Comparison of ENCODE assay signal across 8 cellular contexts in genomic region chr4:2843023-2843908, GRCh38. TPM values are rescaled to one million over a fixed set of nuclear protein-coding genes. Genes with fewer than 3 reads are reported as not detected.
A peak's percentile ranks its signal among the peaks of the same experiment; 100 is the strongest.
DNase-seq lines count a peak whose midpoint lies in the region; ATAC-seq and TF ChIP-seq lines count a peak whose summit lies in the region.

Gene ADD1 (plus strand): TSS chr4:2843844. CDS start chr4:2875916, 32,072 bp downstream.

- TF ChIP-seq POLR2A in testis (IDR thresholded peaks at IDR 0.05), result peak; percentile 75

- H3K4me2 ChIP-seq in osteoblast (ENCODE audit: insufficient read depth, low read length), result peak within 1 kb of the TSS; percentile 97

- H3K4me3 ChIP-seq in H7 (ENCODE audit: insufficient read depth, low read depth, low read length) (peak within 1 kb of the TSS; percentile 88), osteoblast (ENCODE audit: insufficient read depth, low read length) (peak within 1 kb of the TSS; percentile 89), testis (peak within 1 kb of the TSS; percentile 76 to 83)

- peaks cover 49% of the 10 kb centered on the region for H3K79me2 ChIP-seq in osteoblast (ENCODE audit: insufficient read depth, low read length)

- H3K9me3 ChIP-seq in osteoblast (ENCODE audit: low read depth, low read length), result no peaks in the 10 kb centered on the region
- H3K9me3 ChIP-seq in testis, result no peaks in the 10 kb centered on the region

- peak within 1 kb of the TSS; percentile 85 for H2AFZ ChIP-seq in osteoblast (ENCODE audit: low read length)

- H3K36me3 Mint-ChIP-seq in activated naive CD4-positive, alpha-beta T cell treated with anti-CD3 and anti-CD28 coated beads, Interleukin-2, amount 50 U/mL, for 72 hours, result peaks cover 8 to 38% of the 10 kb centered on the region in 2 donors

- H4K20me1 ChIP-seq in osteoblast (ENCODE audit: insufficient read depth, low read length), result peaks cover 34% of the 10 kb centered on the region

- H3K27me3 ChIP-seq in H7 (ENCODE audit: control insufficient read depth, insufficient read depth, low read length), result no peaks in the 10 kb centered on the region
- no peaks in the 10 kb centered on the region for H3K27me3 ChIP-seq in osteoblast (ENCODE audit: insufficient read depth, low read length)
- H3K27me3 ChIP-seq in testis, result no peaks in the 10 kb centered on the region

- H3K27ac Mint-ChIP-seq in activated naive CD4-positive, alpha-beta T cell treated with anti-CD3 and anti-CD28 coated beads, Interleukin-2, amount 50 U/mL, for 72 hours, result peak within 1 kb of the TSS; percentile 91 to 95

- H3K9me3 Mint-ChIP-seq in activated naive CD4-positive, alpha-beta T cell treated with anti-CD3 and anti-CD28 coated beads, Interleukin-2, amount 50 U/mL, for 72 hours, result peaks cover 7 to 9% of the 10 kb centered on the region in 2 donors

- H3K4me1 ChIP-seq in osteoblast (ENCODE audit: insufficient read depth, low read length), result peaks cover 19% of the 10 kb centered on the region
- H3K4me1 ChIP-seq in testis, result peaks cover 16% of the 10 kb centered on the region

- no peak for TF ChIP-seq CTCF in osteoblast (IDR thresholded peaks at IDR 0.05; ENCODE audit: extremely low read depth, low read depth, low read length)
- no peak for TF ChIP-seq CTCF in testis (IDR thresholded peaks at IDR 0.05)

- intact Hi-C loops in testis (cut with DNase I; ENCODE audit: low total_unique reads), result no loop called here

- DNase-seq in GM03348 (ENCODE audit: low spot score) (peak; percentile 100), H7 (peak; percentile 100), M059J (ENCODE audit: low read depth) (peak; percentile 81), SKM-1 (lab: John Stamatoyannopoulos, UW; ENCODE audit: unreplicated experiment) (peak; percentile 88), glomerular visceral epithelial cell (ENCODE audit: extremely low spot score) (peak; percentile 94), osteoblast (ENCODE audit: insufficient read length, low spot score, missing footprints) (peak; percentile 100), testis (peak; percentile 91)
- DNase-seq in activated naive CD4-positive, alpha-beta T cell treated with anti-CD3 and anti-CD28 coated beads, Interleukin-2, amount 50 U/mL, for 72 hours (ENCODE audit: low spot score in 2 of 2), result peak; percentile 99 to 100

- H3K27ac ChIP-seq in osteoblast (ENCODE audit: low read depth, low read length) (peak within 1 kb of the TSS; percentile 78), testis (peak within 1 kb of the TSS; percentile 83 to 89)

- H3K36me3 ChIP-seq in H7 (replicated peaks; ENCODE audit: control insufficient read depth, insufficient read depth, low read length) (no peaks in the 10 kb centered on the region), osteoblast (ENCODE audit: insufficient read depth, low read length) (no peaks in the 10 kb centered on the region), testis (ENCODE audit: low read depth, missing control alignments) (no peaks in the 10 kb centered on the region)

- ATAC-seq in activated naive CD4-positive, alpha-beta T cell treated with anti-CD3 and anti-CD28 coated beads, Interleukin-2, amount 50 U/mL, for 72 hours, result peak; percentile 94 to 95

- 0 to 1% methylated on average over 18 to 25 of the region's 66 CpGs for WGBS in testis, 2 donors

RNA-seq across cellular contexts. Expression of gene ADD1, which starts in this region (rescaled TPM):
- total RNA-seq in H7 (2014; rRNA removed; shearing (Covaris generic)), result 201 and 224 TPM in 2 replicates
- 143 and 193 TPM in 2 replicates for total RNA-seq in M059J (2014; rRNA removed; shearing (Covaris generic))
- 100 to 1,000 TPM; 216 to 239 TPM for total RNA-seq in activated naive CD4-positive, alpha-beta T cell treated with anti-CD3 and anti-CD28 coated beads, Interleukin-2, amount 50 U/mL, for 72 hours
- total RNA-seq in osteoblast (200 and 204 TPM in 2 replicates), testis (100 to 1,000 TPM; 318 to 355 TPM)
- polyA plus RNA-seq in testis (ENCODE audit: insufficient read depth, low read depth, low replicate concordance), result 233 TPM

Comparison
In these comparisons a context has a peak if more than half of its experiments do, and no peak if none do; other contexts are left out.
1. Peak in every context shown above with its lines: DNase-seq, ATAC-seq, H3K4me3 ChIP-seq and H3K27ac ChIP-seq.